In genomic region chr2:177429688-177430325, GRCh38 we compare ENCODE assay signal across 1 cellular context.
TF ChIP-seq lines count a peak whose summit lies in the region.

No MANE protein-coding gene starts in this region.

TF ChIP-seq in HepG2, 621 proteins besides CTCF, POLR2A, EP300 and RAD21 (continued from another document):
- TF ChIP-seq SNAPC4 (CRISPR knock-in tag; IDR thresholded peaks at IDR 0.05): no peak
TF ChIP-seq in HepG2: peak in this region for 5.
